In the genomic region with DNA sequence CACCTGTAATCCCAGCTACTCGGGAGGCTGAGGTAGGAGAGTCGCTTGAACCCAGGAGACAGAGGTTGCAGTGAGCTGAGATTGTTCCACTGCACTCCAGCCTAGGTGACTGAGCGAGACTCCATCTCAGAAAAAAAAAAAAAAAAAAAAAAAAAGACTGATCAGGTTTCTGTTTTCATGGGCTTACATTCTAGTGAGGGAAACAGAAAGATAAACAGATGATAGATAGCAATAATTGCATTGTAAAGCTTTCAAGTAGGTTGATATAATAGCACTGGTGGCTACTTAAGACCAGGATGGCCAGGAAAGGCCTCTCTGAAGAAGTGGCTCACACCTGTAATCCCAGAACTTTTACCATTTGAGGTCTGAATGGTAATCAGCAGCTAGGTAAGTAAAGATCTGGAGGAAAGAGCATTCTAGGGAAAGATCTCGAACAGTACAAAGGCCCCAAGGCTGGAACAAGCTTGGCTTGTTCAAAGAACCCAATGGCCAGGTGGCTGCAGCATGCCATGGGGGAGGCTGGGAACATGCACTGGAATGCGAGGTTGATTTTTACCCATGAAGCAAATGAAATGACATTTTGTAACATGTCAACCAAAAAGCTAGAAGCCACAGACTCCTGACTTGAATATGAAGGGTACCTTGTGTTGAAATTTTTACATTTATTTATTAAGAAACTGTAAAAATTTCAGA, we compare ENCODE assay signal across 14 cellular contexts.
"Had no signal": no experiment of that assay in that cellular context is flagged by ENCODE, and none has a peak within 500 bp of the region (broad histone marks: within the 10 kb centered on the region; RNA-seq: fewer than 3 reads in every experiment).

No MANE protein-coding gene starts in this region.

- H3K9me3 ChIP-seq: colonic mucosa, heart right ventricle, psoas muscle, sigmoid colon had no signal

- H3K36me3 ChIP-seq: colonic mucosa, heart right ventricle, sigmoid colon had no signal

- H3K36me3 Mint-ChIP-seq: naive thymus-derived CD4-positive, alpha-beta T cell had no signal

- H3K27me3 ChIP-seq: colonic mucosa, heart right ventricle, sigmoid colon had no signal

- H3K4me1 Mint-ChIP-seq: naive thymus-derived CD4-positive, alpha-beta T cell had no signal

- ATAC-seq: heart right ventricle; naive thymus-derived CD4-positive, alpha-beta T cell; psoas muscle had no signal

- H3K4me3 ChIP-seq: colonic mucosa, heart right ventricle, psoas muscle, sigmoid colon, skin epidermis had no signal

- H3K27ac ChIP-seq: colonic mucosa, heart right ventricle, psoas muscle, sigmoid colon, skin epidermis had no signal

- H3K4me1 ChIP-seq: colonic mucosa, psoas muscle, sigmoid colon had no signal

- H3K4me3 Mint-ChIP-seq: naive thymus-derived CD4-positive, alpha-beta T cell; nephron progenitor cell had no signal

- H3K9me3 Mint-ChIP-seq: naive thymus-derived CD4-positive, alpha-beta T cell; nephron progenitor cell had no signal

- H3K27ac Mint-ChIP-seq: naive thymus-derived CD4-positive, alpha-beta T cell; nephron progenitor cell had no signal

- DNase-seq: colonic mucosa; effector CD8-positive, alpha-beta T cell; heart right ventricle; hypothalamus; kidney glomerular epithelial cell; naive thymus-derived CD4-positive, alpha-beta T cell; nephron progenitor cell; psoas muscle; retina; sigmoid colon; stimulated activated CD4-positive, alpha-beta T cell treated with anti-CD3 and anti-CD28 coated beads, Interleukin-12 subunit alpha, Interleukin-12 subunit beta, amount 100 ng/mL, for 4 hours; stimulated activated naive CD4-positive, alpha-beta T cell treated with Interleukin-2 at 50 U/mL for 16 hours; trophoblast cell had no signal
